Comparison of ENCODE assay signal across 8 cellular contexts in genomic region chr7:30938435-30939316, GRCh38. TPM values are rescaled to one million over a fixed set of nuclear protein-coding genes. Genes with fewer than 3 reads are reported as not detected.
DNase-seq lines count a peak whose midpoint lies in the region; ATAC-seq and TF ChIP-seq lines count a peak whose summit lies in the region.

No MANE protein-coding gene starts in this region.

- H2BK5ac ChIP-seq in mesenchymal stem cell (ENCODE audit: low read depth, low read length, poor library complexity, severe bottlenecking) = no peak overlapping the region

- H3K27ac ChIP-seq in effector memory CD4-positive, alpha-beta T cell (ENCODE audit: insufficient read depth, low read length, poor library complexity, severe bottlenecking) = no peak overlapping the region
- H3K27ac ChIP-seq in mesenchymal stem cell (ENCODE audit: low read length, poor library complexity, severe bottlenecking) = peak overlapping the region; percentile 15

- H3K9ac ChIP-seq in mesenchymal stem cell (ENCODE audit: low read length) = peak overlapping the region; percentile 65

- H3K4ac ChIP-seq in mesenchymal stem cell (ENCODE audit: low read depth in 1 of 2, low read length in 2 of 2) = peak overlapping the region in 1 of 2 experiments; percentile 44

- peak overlapping the region in 1 of 2 experiments; percentile 49 for H2BK12ac ChIP-seq in mesenchymal stem cell (ENCODE audit: low read length in 2 of 2)

- CTCF ChIA-PET in BJ (lab: Yijun Ruan, JAX) = interaction anchor here (0.6 to 4.5 kb wide), 42 partner anchors 9 to 319 kb away, joined by 3 to 51 read pairs (median 6); partner anchors contain the start of gene GHRHR

- no peak overlapping the region for H2AK5ac ChIP-seq in mesenchymal stem cell (ENCODE audit: low read length, severe bottlenecking)

- peaks cover 13% of the 10 kb centered on the region for H3K27me3 ChIP-seq in BJ (ENCODE audit: control insufficient read depth, insufficient read depth, low read length)
- no peaks in the 10 kb centered on the region for H3K27me3 ChIP-seq in effector memory CD4-positive, alpha-beta T cell (replicated peaks; ENCODE audit: control insufficient read depth, insufficient read depth, low read length, poor library complexity, severe bottlenecking)
- H3K27me3 ChIP-seq in mesenchymal stem cell (ENCODE audit: control insufficient read depth in 1 of 2, insufficient read depth in 1 of 2, low read length in 2 of 2) = peaks cover 9 to 33% of the 10 kb centered on the region in 2 experiments

- ATAC-seq in GM18909 (IDR thresholded peaks at IDR 0.05; ENCODE audit: poor library complexity, unreplicated experiment) (peak; percentile 81), HG03159 (IDR thresholded peaks at IDR 0.05; ENCODE audit: unreplicated experiment) (peak; percentile 78)

- POLR2A ChIA-PET in BJ (lab: Charles Lee) = no interaction called here

- H3K23ac ChIP-seq in mesenchymal stem cell (ENCODE audit: low read length in 2 of 2) = no peak overlapping the region

- no peaks in the 10 kb centered on the region for H3K9me3 ChIP-seq in effector memory CD4-positive, alpha-beta T cell (ENCODE audit: control insufficient read depth, low read length)
- peaks cover 5% of the 10 kb centered on the region for H3K9me3 ChIP-seq in mesenchymal stem cell (ENCODE audit: control insufficient read depth, low read length)

- no peaks in the 10 kb centered on the region for H3K79me1 ChIP-seq in mesenchymal stem cell (replicated peaks; ENCODE audit: low read length, poor library complexity, severe bottlenecking)

- peak; percentile 99 for TF ChIP-seq CTCF in BJ (IDR thresholded peaks at IDR 0.05; ENCODE audit: insufficient read depth, low read depth, low read length)

- WGBS in mesenchymal stem cell = 4% methylated on average over 21 of the region's 25 CpGs

- H2BK15ac ChIP-seq in mesenchymal stem cell (ENCODE audit: low read depth, poor library complexity, severe bottlenecking) = peak overlapping the region; percentile 82

- H3K14ac ChIP-seq in mesenchymal stem cell (ENCODE audit: low read length in 2 of 2) = peak overlapping the region in 1 of 2 experiments; percentile 61

- peak overlapping the region; percentile 23 to 78 for H3K18ac ChIP-seq in mesenchymal stem cell (ENCODE audit: low read depth in 1 of 2, low read length in 2 of 2)

- peak overlapping the region; percentile 68 for H2AFZ ChIP-seq in mesenchymal stem cell (ENCODE audit: low read depth, low read length)

- H4K91ac ChIP-seq in mesenchymal stem cell (ENCODE audit: low read length) = peak overlapping the region; percentile 56

- DNase-seq in BJ (ENCODE audit: low read depth) (no peak), NCI-H446 (lab: John Stamatoyannopoulos, UW) (peak; percentile 32 to 71), mesenchymal stem cell (peak; percentile 71)
- peak; percentile 48 for DNase-seq in activated CD4-positive, alpha-beta T cell treated with anti-CD3 and anti-CD28 coated beads, Interleukin-2, amount 50 U/mL, for 1 hour
- DNase-seq in effector memory CD4-positive, alpha-beta T cell = peak in 2 of 3 donors; percentile 8 to 17
- peak; percentile 47 to 63 for DNase-seq in stimulated activated CD8-positive, alpha-beta memory T cell treated with anti-CD3 and anti-CD28 coated beads, Interleukin-2, amount 100 ng/mL, for 48 hours (ENCODE audit: low read depth in 2 of 2)

- peak overlapping the region; percentile 83 for H4K8ac ChIP-seq in mesenchymal stem cell (ENCODE audit: low read length)

- H3K36me3 ChIP-seq in BJ (ENCODE audit: control insufficient read depth, insufficient read depth, low read length) (no peaks in the 10 kb centered on the region), mesenchymal stem cell (ENCODE audit: control insufficient read depth in 1 of 2, insufficient read depth in 2 of 2, low read depth in 1 of 2, low read length in 2 of 2) (no peaks in the 10 kb centered on the region)
- no peaks in the 10 kb centered on the region for H3K36me3 ChIP-seq in effector memory CD4-positive, alpha-beta T cell (ENCODE audit: control insufficient read depth, insufficient read depth, low read length)

- no peak overlapping the region for H2BK120ac ChIP-seq in mesenchymal stem cell (ENCODE audit: low read depth, low read length)

- H3K4me3 ChIP-seq in BJ (ENCODE audit: low read depth, low read length) (no peak overlapping the region), mesenchymal stem cell (ENCODE audit: insufficient read depth in 1 of 2, low read depth in 1 of 2, low read length in 2 of 2) (peak overlapping the region; percentile 37 to 71)
- H3K4me3 ChIP-seq in effector memory CD4-positive, alpha-beta T cell (ENCODE audit: insufficient read depth, low read depth, low read length, poor library complexity, severe bottlenecking) = no peak overlapping the region

- H3K4me2 ChIP-seq in mesenchymal stem cell (ENCODE audit: low read length, poor library complexity, severe bottlenecking) = peak overlapping the region; percentile 91

- peaks cover 5% of the 10 kb centered on the region for H3K4me1 ChIP-seq in effector memory CD4-positive, alpha-beta T cell (ENCODE audit: control insufficient read depth, insufficient read depth, low read length, poor library complexity, severe bottlenecking)
- peaks cover 15% of the 10 kb centered on the region for H3K4me1 ChIP-seq in mesenchymal stem cell (ENCODE audit: control insufficient read depth, insufficient read depth, low read depth, low read length)

RNA-seq across cellular contexts. Expression of gene GHRHR, which starts 25.1 kb away (rescaled TPM):
- polyA plus RNA-seq in BJ (2011; rRNA removed) = not detected in 2 replicates
- polyA minus RNA-seq in BJ (2011; rRNA and poly(A)+ RNA removed) = not detected in 2 replicates
- polyA plus RNA-seq in mesenchymal stem cell (2013, experiment 1 of 2) = not detected
- not detected for polyA plus RNA-seq in mesenchymal stem cell (2013, experiment 2 of 2)

RNA-seq across cellular contexts. Expression of gene AQP1, which starts 27.0 kb away (rescaled TPM):
- polyA plus RNA-seq in BJ (2011; rRNA removed) = 2.3 and 3.9 TPM in 2 replicates
- polyA minus RNA-seq in BJ (2011; rRNA and poly(A)+ RNA removed) = 1.5 and 2.8 TPM in 2 replicates
- polyA plus RNA-seq in mesenchymal stem cell (2013, experiment 1 of 2) = 1.0 TPM
- 0.86 TPM for polyA plus RNA-seq in mesenchymal stem cell (2013, experiment 2 of 2)

Comparison
In these comparisons a context has a peak if more than half of its experiments do, and no peak if none do; other contexts are left out.
1. H3K4me3 ChIP-seq: peak in mesenchymal stem cell (2 of 2); none in BJ (single experiment) and effector memory CD4-positive, alpha-beta T cell (single experiment).